ENCODE assay signal across 17 cellular contexts in the genomic region with DNA sequence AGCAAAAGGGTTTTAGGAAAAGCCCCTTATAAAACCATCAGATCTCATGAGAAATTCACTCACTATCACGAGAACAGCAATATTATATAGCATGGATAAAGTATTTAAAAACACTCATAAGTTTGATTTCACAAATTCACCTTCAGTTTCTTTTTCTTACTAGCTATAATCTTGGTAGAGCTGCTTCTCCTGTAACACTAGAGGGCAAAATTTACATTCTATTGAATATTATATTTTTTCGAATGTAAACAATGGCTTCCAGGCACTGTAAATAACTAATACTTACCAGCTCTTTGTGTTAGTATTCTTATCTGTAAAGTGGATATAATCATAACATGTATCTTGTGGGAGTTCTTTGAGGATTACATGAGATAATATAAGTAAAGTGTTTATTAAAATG.
DNase-seq lines count a peak whose midpoint lies in the region; ATAC-seq and TF ChIP-seq lines count a peak whose summit lies in the region.
"Had no signal": no experiment of that assay in that cellular context is flagged by ENCODE, and none has a peak within 500 bp of the region (broad histone marks: within the 10 kb centered on the region; RNA-seq: fewer than 3 reads in every experiment).

No MANE protein-coding gene starts in this region.

- no peaks in the 10 kb centered on the region for H3K27me3 ChIP-seq in BE2C
- no peaks in the 10 kb centered on the region for H3K27me3 ChIP-seq in adipocyte (replicated peaks; ENCODE audit: control insufficient read depth, insufficient read depth, low read length)
- H3K27me3 ChIP-seq: pancreas, thyroid gland had no signal

- no peak overlapping the region for H3K9ac ChIP-seq in adipocyte (ENCODE audit: low read length)

- TF ChIP-seq CTCF in BE2C (IDR thresholded peaks at IDR 0.05; ENCODE audit: low read depth, low read length), result peak; percentile 25; the same call in 1 of the 2 replicates
- TF ChIP-seq CTCF in GM13976 (IDR thresholded peaks at IDR 0.05; ENCODE audit: borderline replicate concordance, control extremely low read depth, extremely low read depth, insufficient read depth, missing control alignments), result no peak

- H3K4me3 ChIP-seq in BE2C (ENCODE audit: low read depth, low read length) (no peak overlapping the region), adipocyte (ENCODE audit: low read length) (no peak overlapping the region)
- H3K4me3 ChIP-seq: pancreas, thyroid gland had no signal

- ATAC-seq in HG03196 (IDR thresholded peaks at IDR 0.05; ENCODE audit: unreplicated experiment), result no peak
- no peak for ATAC-seq in HG03439 (IDR thresholded peaks at IDR 0.05; ENCODE audit: unreplicated experiment)
- ATAC-seq: pancreas had no signal

- H3K36me3 ChIP-seq in BE2C, result no peaks in the 10 kb centered on the region
- no peaks in the 10 kb centered on the region for H3K36me3 ChIP-seq in adipocyte (ENCODE audit: control insufficient read depth, insufficient read depth, low read length, severe bottlenecking)
- H3K36me3 ChIP-seq: pancreas, thyroid gland had no signal

- DNase-seq in BE2C (no peak), HT-29 (ENCODE audit: low spot score) (peak; percentile 19), adipocyte (ENCODE audit: low read depth) (peak; percentile 52), fibroblast of peridontal ligament (ENCODE audit: extremely low read depth) (peak; percentile 36), GM13976 (ENCODE audit: low spot score) (no peak), hypothalamus (lab: John Stamatoyannopoulos, UW) (no peak)
- DNase-seq: activated naive CD8-positive, alpha-beta T cell treated with anti-CD3 and anti-CD28 coated beads, Interleukin-2, amount 10 ng/mL, durations not matched to agents 7 days and 5 days; DMS79 treated with DMSO at 0.1 percent for 48 hours; GOT3; hippocampal formation; NCI-H2171; pancreas; Right ventricle myocardium superior; stimulated activated CD4-positive, alpha-beta T cell treated with anti-CD3 and anti-CD28 coated beads, Interleukin-4, amount 100 ng/mL, for 4 hours; thyroid gland had no signal

- H3K4me1 ChIP-seq in BE2C, result no peaks in the 10 kb centered on the region
- H3K4me1 ChIP-seq in adipocyte (ENCODE audit: control insufficient read depth, insufficient read depth, low read length), result peaks cover 2% of the 10 kb centered on the region
- H3K4me1 ChIP-seq: pancreas, thyroid gland had no signal

- no peaks in the 10 kb centered on the region for H3K9me3 ChIP-seq in BE2C
- no peaks in the 10 kb centered on the region for H3K9me3 ChIP-seq in adipocyte (ENCODE audit: control insufficient read depth, low read length)
- H3K9me3 ChIP-seq: pancreas, thyroid gland had no signal

- in situ Hi-C loops in GM13976 (cut with MboI; ENCODE audit: low sequenced_read_pairs, unreplicated experiment), result no loop called here

Comparison
In these comparisons a context has a peak if more than half of its experiments do, and no peak if none do; other contexts are left out.
1. DNase-seq: peak in HT-29 (single experiment), adipocyte (single experiment) and fibroblast of peridontal ligament (single experiment); none in BE2C (single experiment), GM13976 (single experiment) and hypothalamus (0 of 51).